1 cellular context compared by ENCODE assay signal in the genomic region with DNA sequence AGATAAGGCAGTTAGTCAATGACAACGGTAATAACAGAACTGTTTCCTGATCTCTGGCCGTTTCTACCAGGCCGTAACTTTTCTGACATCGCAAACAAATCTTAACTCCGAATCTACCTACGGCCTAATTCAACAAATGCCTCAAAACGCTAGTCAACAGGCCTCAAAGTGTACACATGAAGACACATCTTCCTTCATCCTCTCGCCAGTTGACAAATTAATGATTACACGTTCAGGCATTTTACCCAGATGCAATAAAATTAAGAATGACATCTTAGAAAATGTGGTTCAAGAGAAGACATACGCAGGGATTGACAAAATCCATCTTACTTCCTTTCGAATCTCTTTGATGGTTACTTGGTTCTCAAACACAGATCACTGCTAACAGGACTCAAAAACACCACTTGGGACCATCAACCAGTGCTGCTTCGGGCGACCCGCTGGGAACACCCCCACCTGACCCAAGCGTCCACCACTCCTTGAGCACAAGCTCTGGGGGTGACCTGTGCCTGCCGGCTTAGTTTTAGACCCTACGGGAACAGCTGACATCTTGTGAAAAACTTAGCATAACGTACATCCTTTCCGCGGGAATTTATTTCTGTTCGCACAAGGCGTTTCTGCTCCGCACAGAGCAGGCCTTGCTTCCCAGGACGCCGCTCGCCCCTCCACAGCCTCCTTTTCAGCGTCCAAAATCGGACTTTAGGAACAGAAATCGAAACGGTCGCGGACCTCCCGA.
TF ChIP-seq lines count a peak whose summit lies in the region.

No MANE protein-coding gene starts in this region.

TF ChIP-seq in HepG2, 621 proteins besides CTCF, POLR2A, EP300 and RAD21 (continued from another document and continues in another):
- TF ChIP-seq ZNF331 (CRISPR knock-in tag; IDR thresholded peaks at IDR 0.05), result no peak
- TF ChIP-seq, protein P1, sequence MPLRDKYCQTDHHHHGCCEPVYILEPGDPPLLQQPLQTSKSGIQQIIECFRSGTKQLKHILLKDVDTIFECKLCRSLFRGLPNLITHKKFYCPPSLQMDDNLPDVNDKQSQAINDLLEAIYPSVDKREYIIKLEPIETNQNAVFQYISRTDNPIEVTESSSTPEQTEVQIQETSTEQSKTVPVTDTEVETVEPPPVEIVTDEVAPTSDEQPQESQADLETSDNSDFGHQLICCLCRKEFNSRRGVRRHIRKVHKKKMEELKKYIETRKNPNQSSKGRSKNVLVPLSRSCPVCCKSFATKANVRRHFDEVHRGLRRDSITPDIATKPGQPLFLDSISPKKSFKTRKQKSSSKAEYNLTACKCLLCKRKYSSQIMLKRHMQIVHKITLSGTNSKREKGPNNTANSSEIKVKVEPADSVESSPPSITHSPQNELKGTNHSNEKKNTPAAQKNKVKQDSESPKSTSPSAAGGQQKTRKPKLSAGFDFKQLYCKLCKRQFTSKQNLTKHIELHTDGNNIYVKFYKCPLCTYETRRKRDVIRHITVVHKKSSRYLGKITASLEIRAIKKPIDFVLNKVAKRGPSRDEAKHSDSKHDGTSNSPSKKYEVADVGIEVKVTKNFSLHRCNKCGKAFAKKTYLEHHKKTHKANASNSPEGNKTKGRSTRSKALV (CRISPR knock-in tag; IDR thresholded peaks at IDR 0.05), result no peak
- TF ChIP-seq SUZ12 (IDR thresholded peaks at IDR 0.05; ENCODE audit: low read depth, low read length), result no peak
- no peak for TF ChIP-seq U2AF2 (IDR thresholded peaks at IDR 0.05; ENCODE audit: low read depth, low read length)
- TF ChIP-seq NR1H2 (CRISPR knock-in tag; IDR thresholded peaks at IDR 0.05; ENCODE audit: borderline replicate concordance, low read depth), result no peak
- TF ChIP-seq CBX2 (IDR thresholded peaks at IDR 0.05; ENCODE audit: low read depth, low read length), result no peak
- TF ChIP-seq CBX2 (CRISPR knock-in tag; IDR thresholded peaks at IDR 0.05; ENCODE audit: low read depth), result no peak
- TF ChIP-seq NFIC (IDR thresholded peaks at IDR 0.05; ENCODE audit: low read length), result no peak
- no peak for TF ChIP-seq KDM5B (CRISPR knock-in tag; IDR thresholded peaks at IDR 0.05; ENCODE audit: borderline replicate concordance)
- TF ChIP-seq, protein P2, sequence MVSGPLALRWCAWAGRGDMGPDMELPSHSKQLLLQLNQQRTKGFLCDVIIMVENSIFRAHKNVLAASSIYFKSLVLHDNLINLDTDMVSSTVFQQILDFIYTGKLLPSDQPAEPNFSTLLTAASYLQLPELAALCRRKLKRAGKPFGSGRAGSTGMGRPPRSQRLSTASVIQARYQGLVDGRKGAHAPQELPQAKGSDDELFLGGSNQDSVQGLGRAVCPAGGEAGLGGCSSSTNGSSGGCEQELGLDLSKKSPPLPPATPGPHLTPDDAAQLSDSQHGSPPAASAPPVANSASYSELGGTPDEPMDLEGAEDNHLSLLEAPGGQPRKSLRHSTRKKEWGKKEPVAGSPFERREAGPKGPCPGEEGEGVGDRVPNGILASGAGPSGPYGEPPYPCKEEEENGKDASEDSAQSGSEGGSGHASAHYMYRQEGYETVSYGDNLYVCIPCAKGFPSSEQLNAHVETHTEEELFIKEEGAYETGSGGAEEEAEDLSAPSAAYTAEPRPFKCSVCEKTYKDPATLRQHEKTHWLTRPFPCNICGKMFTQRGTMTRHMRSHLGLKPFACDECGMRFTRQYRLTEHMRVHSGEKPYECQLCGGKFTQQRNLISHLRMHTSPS (CRISPR knock-in tag; IDR thresholded peaks at IDR 0.05; ENCODE audit: low read depth), result no peak
- TF ChIP-seq SIX4 (CRISPR knock-in tag; IDR thresholded peaks at IDR 0.05), result no peak
- TF ChIP-seq, protein P3, sequence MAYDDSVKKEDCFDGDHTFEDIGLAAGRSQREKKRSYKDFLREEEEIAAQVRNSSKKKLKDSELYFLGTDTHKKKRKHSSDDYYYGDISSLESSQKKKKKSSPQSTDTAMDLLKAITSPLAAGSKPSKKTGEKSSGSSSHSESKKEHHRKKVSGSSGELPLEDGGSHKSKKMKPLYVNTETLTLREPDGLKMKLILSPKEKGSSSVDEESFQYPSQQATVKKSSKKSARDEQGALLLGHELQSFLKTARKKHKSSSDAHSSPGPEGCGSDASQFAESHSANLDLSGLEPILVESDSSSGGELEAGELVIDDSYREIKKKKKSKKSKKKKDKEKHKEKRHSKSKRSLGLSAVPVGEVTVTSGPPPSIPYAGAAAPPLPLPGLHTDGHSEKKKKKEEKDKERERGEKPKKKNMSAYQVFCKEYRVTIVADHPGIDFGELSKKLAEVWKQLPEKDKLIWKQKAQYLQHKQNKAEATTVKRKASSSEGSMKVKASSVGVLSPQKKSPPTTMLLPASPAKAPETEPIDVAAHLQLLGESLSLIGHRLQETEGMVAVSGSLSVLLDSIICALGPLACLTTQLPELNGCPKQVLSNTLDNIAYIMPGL (CRISPR knock-in tag; IDR thresholded peaks at IDR 0.05; ENCODE audit: borderline replicate concordance in 1 of 2, low read depth in 1 of 2), result 0 out of 4 replicates have a peak, but pooled peaks of 1 of the 2 experiments have one; percentile 33
- TF ChIP-seq, protein P4, sequence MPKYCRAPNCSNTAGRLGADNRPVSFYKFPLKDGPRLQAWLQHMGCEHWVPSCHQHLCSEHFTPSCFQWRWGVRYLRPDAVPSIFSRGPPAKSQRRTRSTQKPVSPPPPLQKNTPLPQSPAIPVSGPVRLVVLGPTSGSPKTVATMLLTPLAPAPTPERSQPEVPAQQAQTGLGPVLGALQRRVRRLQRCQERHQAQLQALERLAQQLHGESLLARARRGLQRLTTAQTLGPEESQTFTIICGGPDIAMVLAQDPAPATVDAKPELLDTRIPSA (CRISPR knock-in tag; IDR thresholded peaks at IDR 0.05; ENCODE audit: borderline replicate concordance), result no peak
- TF ChIP-seq, protein P5, sequence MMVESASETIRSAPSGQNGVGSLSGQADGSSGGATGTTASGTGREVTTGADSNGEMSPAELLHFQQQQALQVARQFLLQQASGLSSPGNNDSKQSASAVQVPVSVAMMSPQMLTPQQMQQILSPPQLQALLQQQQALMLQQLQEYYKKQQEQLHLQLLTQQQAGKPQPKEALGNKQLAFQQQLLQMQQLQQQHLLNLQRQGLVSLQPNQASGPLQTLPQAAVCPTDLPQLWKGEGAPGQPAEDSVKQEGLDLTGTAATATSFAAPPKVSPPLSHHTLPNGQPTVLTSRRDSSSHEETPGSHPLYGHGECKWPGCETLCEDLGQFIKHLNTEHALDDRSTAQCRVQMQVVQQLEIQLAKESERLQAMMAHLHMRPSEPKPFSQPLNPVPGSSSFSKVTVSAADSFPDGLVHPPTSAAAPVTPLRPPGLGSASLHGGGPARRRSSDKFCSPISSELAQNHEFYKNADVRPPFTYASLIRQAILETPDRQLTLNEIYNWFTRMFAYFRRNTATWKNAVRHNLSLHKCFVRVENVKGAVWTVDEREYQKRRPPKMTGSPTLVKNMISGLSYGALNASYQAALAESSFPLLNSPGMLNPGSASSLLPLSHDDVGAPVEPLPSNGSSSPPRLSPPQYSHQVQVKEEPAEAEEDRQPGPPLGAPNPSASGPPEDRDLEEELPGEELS (CRISPR knock-in tag; IDR thresholded peaks at IDR 0.05), result no peak
- TF ChIP-seq TOE1 (CRISPR knock-in tag; IDR thresholded peaks at IDR 0.05), result no peak
- TF ChIP-seq, protein P6, sequence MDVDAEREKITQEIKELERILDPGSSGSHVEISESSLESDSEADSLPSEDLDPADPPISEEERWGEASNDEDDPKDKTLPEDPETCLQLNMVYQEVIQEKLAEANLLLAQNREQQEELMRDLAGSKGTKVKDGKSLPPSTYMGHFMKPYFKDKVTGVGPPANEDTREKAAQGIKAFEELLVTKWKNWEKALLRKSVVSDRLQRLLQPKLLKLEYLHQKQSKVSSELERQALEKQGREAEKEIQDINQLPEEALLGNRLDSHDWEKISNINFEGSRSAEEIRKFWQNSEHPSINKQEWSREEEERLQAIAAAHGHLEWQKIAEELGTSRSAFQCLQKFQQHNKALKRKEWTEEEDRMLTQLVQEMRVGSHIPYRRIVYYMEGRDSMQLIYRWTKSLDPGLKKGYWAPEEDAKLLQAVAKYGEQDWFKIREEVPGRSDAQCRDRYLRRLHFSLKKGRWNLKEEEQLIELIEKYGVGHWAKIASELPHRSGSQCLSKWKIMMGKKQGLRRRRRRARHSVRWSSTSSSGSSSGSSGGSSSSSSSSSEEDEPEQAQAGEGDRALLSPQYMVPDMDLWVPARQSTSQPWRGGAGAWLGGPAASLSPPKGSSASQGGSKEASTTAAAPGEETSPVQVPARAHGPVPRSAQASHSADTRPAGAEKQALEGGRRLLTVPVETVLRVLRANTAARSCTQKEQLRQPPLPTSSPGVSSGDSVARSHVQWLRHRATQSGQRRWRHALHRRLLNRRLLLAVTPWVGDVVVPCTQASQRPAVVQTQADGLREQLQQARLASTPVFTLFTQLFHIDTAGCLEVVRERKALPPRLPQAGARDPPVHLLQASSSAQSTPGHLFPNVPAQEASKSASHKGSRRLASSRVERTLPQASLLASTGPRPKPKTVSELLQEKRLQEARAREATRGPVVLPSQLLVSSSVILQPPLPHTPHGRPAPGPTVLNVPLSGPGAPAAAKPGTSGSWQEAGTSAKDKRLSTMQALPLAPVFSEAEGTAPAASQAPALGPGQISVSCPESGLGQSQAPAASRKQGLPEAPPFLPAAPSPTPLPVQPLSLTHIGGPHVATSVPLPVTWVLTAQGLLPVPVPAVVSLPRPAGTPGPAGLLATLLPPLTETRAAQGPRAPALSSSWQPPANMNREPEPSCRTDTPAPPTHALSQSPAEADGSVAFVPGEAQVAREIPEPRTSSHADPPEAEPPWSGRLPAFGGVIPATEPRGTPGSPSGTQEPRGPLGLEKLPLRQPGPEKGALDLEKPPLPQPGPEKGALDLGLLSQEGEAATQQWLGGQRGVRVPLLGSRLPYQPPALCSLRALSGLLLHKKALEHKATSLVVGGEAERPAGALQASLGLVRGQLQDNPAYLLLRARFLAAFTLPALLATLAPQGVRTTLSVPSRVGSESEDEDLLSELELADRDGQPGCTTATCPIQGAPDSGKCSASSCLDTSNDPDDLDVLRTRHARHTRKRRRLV (CRISPR knock-in tag; IDR thresholded peaks at IDR 0.05), result no peak
- TF ChIP-seq, protein P7, sequence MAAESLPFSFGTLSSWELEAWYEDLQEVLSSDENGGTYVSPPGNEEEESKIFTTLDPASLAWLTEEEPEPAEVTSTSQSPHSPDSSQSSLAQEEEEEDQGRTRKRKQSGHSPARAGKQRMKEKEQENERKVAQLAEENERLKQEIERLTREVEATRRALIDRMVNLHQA (CRISPR knock-in tag; IDR thresholded peaks at IDR 0.05), result no peak
- TF ChIP-seq KLF15 (CRISPR knock-in tag; IDR thresholded peaks at IDR 0.05; ENCODE audit: borderline replicate concordance), result no peak
- TF ChIP-seq ZNF44 (CRISPR knock-in tag; IDR thresholded peaks at IDR 0.05), result no peak
- TF ChIP-seq NFYB (CRISPR knock-in tag; IDR thresholded peaks at IDR 0.05), result no peak
- TF ChIP-seq, protein P8, sequence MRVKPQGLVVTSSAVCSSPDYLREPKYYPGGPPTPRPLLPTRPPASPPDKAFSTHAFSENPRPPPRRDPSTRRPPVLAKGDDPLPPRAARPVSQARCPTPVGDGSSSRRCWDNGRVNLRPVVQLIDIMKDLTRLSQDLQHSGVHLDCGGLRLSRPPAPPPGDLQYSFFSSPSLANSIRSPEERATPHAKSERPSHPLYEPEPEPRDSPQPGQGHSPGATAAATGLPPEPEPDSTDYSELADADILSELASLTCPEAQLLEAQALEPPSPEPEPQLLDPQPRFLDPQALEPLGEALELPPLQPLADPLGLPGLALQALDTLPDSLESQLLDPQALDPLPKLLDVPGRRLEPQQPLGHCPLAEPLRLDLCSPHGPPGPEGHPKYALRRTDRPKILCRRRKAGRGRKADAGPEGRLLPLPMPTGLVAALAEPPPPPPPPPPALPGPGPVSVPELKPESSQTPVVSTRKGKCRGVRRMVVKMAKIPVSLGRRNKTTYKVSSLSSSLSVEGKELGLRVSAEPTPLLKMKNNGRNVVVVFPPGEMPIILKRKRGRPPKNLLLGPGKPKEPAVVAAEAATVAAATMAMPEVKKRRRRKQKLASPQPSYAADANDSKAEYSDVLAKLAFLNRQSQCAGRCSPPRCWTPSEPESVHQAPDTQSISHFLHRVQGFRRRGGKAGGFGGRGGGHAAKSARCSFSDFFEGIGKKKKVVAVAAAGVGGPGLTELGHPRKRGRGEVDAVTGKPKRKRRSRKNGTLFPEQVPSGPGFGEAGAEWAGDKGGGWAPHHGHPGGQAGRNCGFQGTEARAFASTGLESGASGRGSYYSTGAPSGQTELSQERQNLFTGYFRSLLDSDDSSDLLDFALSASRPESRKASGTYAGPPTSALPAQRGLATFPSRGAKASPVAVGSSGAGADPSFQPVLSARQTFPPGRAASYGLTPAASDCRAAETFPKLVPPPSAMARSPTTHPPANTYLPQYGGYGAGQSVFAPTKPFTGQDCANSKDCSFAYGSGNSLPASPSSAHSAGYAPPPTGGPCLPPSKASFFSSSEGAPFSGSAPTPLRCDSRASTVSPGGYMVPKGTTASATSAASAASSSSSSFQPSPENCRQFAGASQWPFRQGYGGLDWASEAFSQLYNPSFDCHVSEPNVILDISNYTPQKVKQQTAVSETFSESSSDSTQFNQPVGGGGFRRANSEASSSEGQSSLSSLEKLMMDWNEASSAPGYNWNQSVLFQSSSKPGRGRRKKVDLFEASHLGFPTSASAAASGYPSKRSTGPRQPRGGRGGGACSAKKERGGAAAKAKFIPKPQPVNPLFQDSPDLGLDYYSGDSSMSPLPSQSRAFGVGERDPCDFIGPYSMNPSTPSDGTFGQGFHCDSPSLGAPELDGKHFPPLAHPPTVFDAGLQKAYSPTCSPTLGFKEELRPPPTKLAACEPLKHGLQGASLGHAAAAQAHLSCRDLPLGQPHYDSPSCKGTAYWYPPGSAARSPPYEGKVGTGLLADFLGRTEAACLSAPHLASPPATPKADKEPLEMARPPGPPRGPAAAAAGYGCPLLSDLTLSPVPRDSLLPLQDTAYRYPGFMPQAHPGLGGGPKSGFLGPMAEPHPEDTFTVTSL (CRISPR knock-in tag; IDR thresholded peaks at IDR 0.05; ENCODE audit: borderline replicate concordance), result no peak
- no peak for TF ChIP-seq ZNF543 (CRISPR knock-in tag; IDR thresholded peaks at IDR 0.05)
- TF ChIP-seq FOXA1 (IDR thresholded peaks at IDR 0.05), result no peak
- TF ChIP-seq FOXA1 (CRISPR knock-in tag; IDR thresholded peaks at IDR 0.05), result peak; percentile 29; the same call in 1 of the 2 replicates
